In genomic region chr7:150567846-150568245, GRCh38 we compare ENCODE assay signal across 9 cellular contexts. TPM values are rescaled to one million over a fixed set of nuclear protein-coding genes. Genes with fewer than 3 reads are reported as not detected.
DNase-seq lines count a peak whose midpoint lies in the region; ATAC-seq, FAIRE-seq and TF ChIP-seq lines count a peak whose summit lies in the region.
"Had no signal": no experiment of that assay in that cellular context is flagged by ENCODE, and none has a peak within 500 bp of the region (broad histone marks: within the 10 kb centered on the region; RNA-seq: fewer than 3 reads in every experiment).

No MANE protein-coding gene starts in this region.

- DNase-seq in GM06990 (ENCODE audit: extremely low read depth, insufficient read length) (no peak), left ventricle myocardium inferior (no peak), small intestine (peak; percentile 5), glutamatergic neuron (no peak), H54 (ENCODE audit: insufficient read length, low spot score) (no peak), AG20443 (ENCODE audit: low spot score) (no peak), NCI-H1694 (lab: John Stamatoyannopoulos, UW) (no peak)
- DNase-seq in activated T-cell treated with anti-CD3 and anti-CD28 coated beads, Interleukin-2, amount 50 U/mL, for 72 hours: no peak
- DNase-seq: NCI-H748 treated with DMSO at 0.1 percent for 48 hours had no signal

- peak overlapping the region; percentile 43 for H3K4me3 ChIP-seq in GM06990 (replicated peaks; ENCODE audit: low read depth, low read length)
- peak overlapping the region; percentile 70 for H3K4me3 ChIP-seq in left ventricle myocardium inferior
- H3K4me3 ChIP-seq in small intestine (ENCODE audit: low read depth in 1 of 2, low read length in 2 of 2): peak overlapping the region; percentile 38 to 60

- peak in 1 of 2 donors; percentile 17 for ATAC-seq in activated T-cell treated with anti-CD3 and anti-CD28 coated beads, Interleukin-2, amount 50 U/mL, for 72 hours (replicated peaks in 1 of 2)

- no peak for FAIRE-seq in small intestine (lab: Jason Lieb, UNC)
- no peak for FAIRE-seq in H54 (lab: Jason Lieb, UNC)

- H3K4me3 Mint-ChIP-seq in activated T-cell treated with anti-CD3 and anti-CD28 coated beads, Interleukin-2, amount 50 U/mL, for 72 hours: peak overlapping the region; percentile 87 to 95
- no peak overlapping the region for H3K4me3 Mint-ChIP-seq in glutamatergic neuron (ENCODE audit: unreplicated experiment)

- H3K27ac ChIP-seq in left ventricle myocardium inferior (replicated peaks) (peak overlapping the region; percentile 89), small intestine (ENCODE audit: low read depth in 1 of 2, low read length in 1 of 2) (peak overlapping the region; percentile 28 to 77)

- H3K27me3 ChIP-seq in GM06990 (replicated peaks; ENCODE audit: control insufficient read depth, insufficient read depth, low read length): no peaks in the 10 kb centered on the region
- H3K27me3 ChIP-seq in left ventricle myocardium inferior (ENCODE audit: low read depth): no peaks in the 10 kb centered on the region
- no peaks in the 10 kb centered on the region for H3K27me3 ChIP-seq in small intestine (ENCODE audit: control insufficient read depth in 2 of 2, insufficient read depth in 2 of 2, low read length in 2 of 2)

- no peaks in the 10 kb centered on the region for H3K27me3 Mint-ChIP-seq in activated T-cell treated with anti-CD3 and anti-CD28 coated beads, Interleukin-2, amount 50 U/mL, for 72 hours (ENCODE audit: low read depth)
- no peaks in the 10 kb centered on the region for H3K27me3 Mint-ChIP-seq in glutamatergic neuron (ENCODE audit: unreplicated experiment)

- TF ChIP-seq POLR2A in H54 (IDR thresholded peaks at IDR 0.05; ENCODE audit: low read depth, low read length): no peak

- no peaks in the 10 kb centered on the region for H3K36me3 ChIP-seq in GM06990 (ENCODE audit: control insufficient read depth, insufficient read depth, low read length)
- peaks cover 33% of the 10 kb centered on the region for H3K36me3 ChIP-seq in left ventricle myocardium inferior
- peaks cover 0 to 4% of the 10 kb centered on the region in 2 donors for H3K36me3 ChIP-seq in small intestine (ENCODE audit: control insufficient read depth in 2 of 2, insufficient read depth in 2 of 2, low read length in 2 of 2)

- H3K4me1 Mint-ChIP-seq in activated T-cell treated with anti-CD3 and anti-CD28 coated beads, Interleukin-2, amount 50 U/mL, for 72 hours (ENCODE audit: low read depth): peaks cover 70% of the 10 kb centered on the region
- H3K4me1 Mint-ChIP-seq in glutamatergic neuron (ENCODE audit: low read depth, unreplicated experiment): no peaks in the 10 kb centered on the region

- H3K36me3 Mint-ChIP-seq in activated T-cell treated with anti-CD3 and anti-CD28 coated beads, Interleukin-2, amount 50 U/mL, for 72 hours (ENCODE audit: insufficient read depth in 2 of 2): peaks cover 41 to 46% of the 10 kb centered on the region in 2 donors
- no peaks in the 10 kb centered on the region for H3K36me3 Mint-ChIP-seq in glutamatergic neuron (ENCODE audit: unreplicated experiment)

- H3K9me3 ChIP-seq in left ventricle myocardium inferior (replicated peaks): peaks cover 12% of the 10 kb centered on the region
- H3K9me3 ChIP-seq in small intestine (ENCODE audit: control insufficient read depth, low read depth): no peaks in the 10 kb centered on the region

- intact Hi-C loops in left ventricle myocardium inferior (cut with micrococcal nuclease): loop anchor here (5.0 kb wide), 1 partner anchor 116 kb away; the partner anchor contains the start of gene GIMAP8

- peak overlapping the region; percentile 99 for H3K27ac Mint-ChIP-seq in activated T-cell treated with anti-CD3 and anti-CD28 coated beads, Interleukin-2, amount 50 U/mL, for 72 hours
- H3K27ac Mint-ChIP-seq in glutamatergic neuron (ENCODE audit: unreplicated experiment): no peak overlapping the region

- peaks cover 6 to 9% of the 10 kb centered on the region in 2 donors for H3K9me3 Mint-ChIP-seq in activated T-cell treated with anti-CD3 and anti-CD28 coated beads, Interleukin-2, amount 50 U/mL, for 72 hours
- H3K9me3 Mint-ChIP-seq in glutamatergic neuron (ENCODE audit: unreplicated experiment): peaks cover 1% of the 10 kb centered on the region

- TF ChIP-seq CTCF in GM06990 (IDR thresholded peaks at IDR 0.05; ENCODE audit: insufficient read depth, low read length, poor library complexity, severe bottlenecking) (no peak), left ventricle myocardium inferior (IDR thresholded peaks at IDR 0.05; ENCODE audit: borderline replicate concordance) (no peak), glutamatergic neuron (IDR thresholded peaks at IDR 0.05; ENCODE audit: partially characterized antibody, unreplicated experiment) (no peak)

- 48 to 59% (median 56%) methylated on average over 3 of the region's 3 CpGs for WGBS in small intestine, 3 donors

- H3K4me1 ChIP-seq in left ventricle myocardium inferior (peaks cover 35% of the 10 kb centered on the region), small intestine (ENCODE audit: control insufficient read depth in 2 of 2, insufficient read depth in 1 of 2, low read depth in 1 of 2, low read length in 1 of 2) (no peaks in the 10 kb centered on the region)

RNA-seq across cellular contexts. Expression of gene GIMAP4, which starts 0.7 kb away (rescaled TPM):
- 100 to 1,000 TPM; 114 to 156 TPM for total RNA-seq in activated T-cell treated with anti-CD3 and anti-CD28 coated beads, Interleukin-2, amount 50 U/mL, for 72 hours
- 31.2 TPM for total RNA-seq in left ventricle myocardium inferior
- 10 to 100 TPM in 2 of 3 donors, 1 to 10 TPM in 1; 4.2 to 37.8 (median 17.3) TPM for polyA plus RNA-seq in small intestine
- not detected for total RNA-seq in glutamatergic neuron (ENCODE audit: unreplicated experiment)

RNA-seq across cellular contexts. Expression of gene GIMAP7, which starts 53.2 kb away (rescaled TPM):
- total RNA-seq in activated T-cell treated with anti-CD3 and anti-CD28 coated beads, Interleukin-2, amount 50 U/mL, for 72 hours: 10 to 100 TPM; 45.1 to 50.7 TPM
- total RNA-seq in left ventricle myocardium inferior (16.8 TPM), glutamatergic neuron (ENCODE audit: unreplicated experiment) (not detected)
- 10 to 100 TPM in 2 of 3 donors, 1 to 10 TPM in 1; 3.1 to 31.1 (median 17.0) TPM for polyA plus RNA-seq in small intestine

Comparison
In these comparisons a context has a peak if more than half of its experiments do, and no peak if none do; other contexts are left out.
1. RNA of gene GIMAP4, which starts 0.7 kb away (total RNA-seq): 114 to 156 TPM in activated T-cell treated with anti-CD3 and anti-CD28 coated beads, Interleukin-2, amount 50 U/mL, for 72 hours and 31.2 TPM in left ventricle myocardium inferior (single experiment); not detected in glutamatergic neuron (single experiment); every median in the first group is over 10 times any median in the second.
2. RNA of gene GIMAP7, which starts 53.2 kb away (total RNA-seq): 45.1 to 50.7 TPM in activated T-cell treated with anti-CD3 and anti-CD28 coated beads, Interleukin-2, amount 50 U/mL, for 72 hours and 16.8 TPM in left ventricle myocardium inferior (single experiment); not detected in glutamatergic neuron (single experiment); every median in the first group is over 10 times any median in the second.
3. Peak in every context shown above with its lines, with median percentiles within 50 percentile points of each other: H3K4me3 ChIP-seq.